ENCODE assay signal across 12 cellular contexts in genomic region chr13:110942248-110942981, GRCh38. TPM values are rescaled to one million over a fixed set of nuclear protein-coding genes. Genes with fewer than 3 reads are reported as not detected.
DNase-seq lines count a peak whose midpoint lies in the region; ATAC-seq, FAIRE-seq and TF ChIP-seq lines count a peak whose summit lies in the region.
"Had no signal": no experiment of that assay in that cellular context is flagged by ENCODE, and none has a peak within 500 bp of the region (broad histone marks: within the 10 kb centered on the region; RNA-seq: fewer than 3 reads in every experiment).

No MANE protein-coding gene starts in this region.

- peaks cover 8% of the 10 kb centered on the region; the same call in 1 of the 3 replicates for H3K9me3 Mint-ChIP-seq in GM23338

- peaks cover 6% of the 10 kb centered on the region; the same call in 2 of the 3 replicates for H3K4me1 Mint-ChIP-seq in GM23338

- H3K4me3 ChIP-seq in GM23338 (no peak overlapping the region), osteoblast (ENCODE audit: insufficient read depth, low read length) (no peak overlapping the region), hepatocyte (no peak overlapping the region), stomach (no peak overlapping the region)

- H3K4me3 Mint-ChIP-seq in GM23338: no peak overlapping the region

- no peak overlapping the region for H3K27ac ChIP-seq in GM23338 (ENCODE audit: low read depth)
- H3K27ac ChIP-seq in osteoblast (ENCODE audit: low read depth, low read length): no peak overlapping the region
- no peak overlapping the region for H3K27ac ChIP-seq in hepatocyte
- H3K27ac ChIP-seq in stomach: no peak overlapping the region

- H3F3A ChIP-seq in GM23338 (replicated peaks; ENCODE audit: low read depth): no peaks in the 10 kb centered on the region

- no peak for TF ChIP-seq EP300 in stomach (IDR thresholded peaks at IDR 0.05)

- H3K27ac Mint-ChIP-seq in GM23338: no peak overlapping the region

- peak; percentile 78 for FAIRE-seq in RCC 7860 (lab: Jason Lieb, UNC)
- FAIRE-seq: GM12892, TTC549 had no signal

- TF ChIP-seq POLR2A in stomach (IDR thresholded peaks at IDR 0.05): no peak

- peaks cover 2% of the 10 kb centered on the region; the same call in 1 of the 3 replicates for H3K36me3 Mint-ChIP-seq in GM23338 (ENCODE audit: low read depth)

- peak overlapping the region; percentile 10; the same call in 1 of the 2 replicates for H2AFZ ChIP-seq in GM23338
- H2AFZ ChIP-seq in osteoblast (ENCODE audit: low read length): no peak overlapping the region
- no peak overlapping the region for H2AFZ ChIP-seq in hepatocyte

- 60% methylated on average over 4 of the region's 4 CpGs for WGBS in hepatocyte (ENCODE audit: low lambda C conversion rate, missing lambda C conversion rate)
- WGBS in stomach, 5 donors: 49 to 72% (median 61%) methylated on average over 4 of the region's 4 CpGs

- H3K9me3 ChIP-seq in osteoblast (ENCODE audit: low read depth, low read length) (no peaks in the 10 kb centered on the region), hepatocyte (ENCODE audit: low read depth) (no peaks in the 10 kb centered on the region), stomach (no peaks in the 10 kb centered on the region)

- H3K27me3 Mint-ChIP-seq in GM23338 (ENCODE audit: insufficient read depth, low read depth, poor library complexity): peaks cover 6% of the 10 kb centered on the region

- H3K79me2 ChIP-seq in GM23338 (replicated peaks; ENCODE audit: insufficient read depth) (no peaks in the 10 kb centered on the region), osteoblast (ENCODE audit: insufficient read depth, low read length) (no peaks in the 10 kb centered on the region), hepatocyte (no peaks in the 10 kb centered on the region)

- no peaks in the 10 kb centered on the region for H3K36me3 ChIP-seq in GM23338 (ENCODE audit: insufficient read depth)
- H3K36me3 ChIP-seq in osteoblast (ENCODE audit: insufficient read depth, low read length): no peaks in the 10 kb centered on the region
- no peaks in the 10 kb centered on the region for H3K36me3 ChIP-seq in hepatocyte (replicated peaks; ENCODE audit: insufficient read depth, low read depth)
- H3K36me3 ChIP-seq in stomach: no peaks in the 10 kb centered on the region

- TF ChIP-seq CTCF in GM23338 (conservative IDR thresholded peaks at IDR 0.05; ENCODE audit: low read depth in 2 of 2) (no peak), osteoblast (IDR thresholded peaks at IDR 0.05; ENCODE audit: extremely low read depth, low read depth, low read length) (no peak), hepatocyte (IDR thresholded peaks at IDR 0.05; ENCODE audit: poor library complexity) (no peak), stomach (IDR thresholded peaks at IDR 0.05) (no peak)

- ATAC-seq in GM18858 (IDR thresholded peaks at IDR 0.05; ENCODE audit: unreplicated experiment) (peak; percentile 71), GM23338 (no peak)

- DNase-seq in GM23338 (ENCODE audit: low spot score): no peak
- DNase-seq in RCC 7860 (ENCODE audit: low spot score): peak; percentile 80
- DNase-seq in osteoblast (ENCODE audit: insufficient read length, low spot score, missing footprints): peak; percentile 45
- no peak for DNase-seq in NCI-H1105 (lab: John Stamatoyannopoulos, UW)
- no peak for DNase-seq in hepatocyte (ENCODE audit: low spot score)
- no peak for DNase-seq in NCI-H524 (lab: John Stamatoyannopoulos, UW)
- DNase-seq in stomach: no peak
- DNase-seq: effector CD4-positive, alpha-beta T cell; NCI-H2029 treated with DMSO at 0.1 percent for 48 hours had no signal

- no peak overlapping the region for H3K4me2 ChIP-seq in GM23338
- no peak overlapping the region for H3K4me2 ChIP-seq in osteoblast (ENCODE audit: insufficient read depth, low read length)
- H3K4me2 ChIP-seq in hepatocyte: no peak overlapping the region

- peaks cover 21% of the 10 kb centered on the region for H3K9me2 ChIP-seq in GM23338 (ENCODE audit: insufficient read depth)
- no peaks in the 10 kb centered on the region for H3K9me2 ChIP-seq in hepatocyte (replicated peaks; ENCODE audit: insufficient read depth)

- H3K4me1 ChIP-seq in GM23338 (ENCODE audit: insufficient read depth) (no peaks in the 10 kb centered on the region), osteoblast (ENCODE audit: insufficient read depth, low read length) (peaks cover 8% of the 10 kb centered on the region), hepatocyte (ENCODE audit: insufficient read depth) (no peaks in the 10 kb centered on the region), stomach (no peaks in the 10 kb centered on the region)

- intact Hi-C loops in stomach (cut with DNase I; ENCODE audit: low total_unique reads): no loop called here

- no peaks in the 10 kb centered on the region for H3K27me3 ChIP-seq in GM23338 (ENCODE audit: insufficient read depth)
- H3K27me3 ChIP-seq in osteoblast (ENCODE audit: insufficient read depth, low read length): no peaks in the 10 kb centered on the region
- no peaks in the 10 kb centered on the region for H3K27me3 ChIP-seq in hepatocyte
- no peaks in the 10 kb centered on the region for H3K27me3 ChIP-seq in stomach

- H4K20me1 ChIP-seq in GM23338 (replicated peaks; ENCODE audit: insufficient read depth): no peaks in the 10 kb centered on the region
- no peaks in the 10 kb centered on the region for H4K20me1 ChIP-seq in osteoblast (ENCODE audit: insufficient read depth, low read length)
- no peaks in the 10 kb centered on the region for H4K20me1 ChIP-seq in hepatocyte (ENCODE audit: insufficient read depth, poor library complexity, severe bottlenecking)

TF ChIP-seq in GM23338, 12 proteins besides CTCF, POLR2A, EP300 and RAD21:
- TF ChIP-seq ETS1 (IDR thresholded peaks at IDR 0.05) (no peak), STAT1 (IDR thresholded peaks at IDR 0.05; ENCODE audit: unreplicated experiment) (no peak), ZNF331 (CRISPR knock-in tag; IDR thresholded peaks at IDR 0.05; ENCODE audit: low read depth) (no peak), REST (IDR thresholded peaks at IDR 0.05; ENCODE audit: unreplicated experiment) (no peak), EZH2phosphoT487 (IDR thresholded peaks at IDR 0.05; ENCODE audit: unreplicated experiment) (no peak), JUNB (IDR thresholded peaks at IDR 0.05; ENCODE audit: unreplicated experiment) (no peak), POLR2AphosphoS5 (IDR thresholded peaks at IDR 0.05; ENCODE audit: low read depth) (no peak)

RNA-seq across cellular contexts. Expression of gene ANKRD10, which starts 27.5 kb away (rescaled TPM):
- 224 and 250 TPM in 2 replicates for total RNA-seq in GM23338 (2014; rRNA removed; shearing (Covaris generic))
- 210 and 277 TPM in 2 replicates for polyA plus RNA-seq in GM23338 (2016; fragmentation: Nextera tagmentation; extraction: Ambion mirVana)
- 128 and 156 TPM in 2 replicates for total RNA-seq in osteoblast
- total RNA-seq in hepatocyte: 135 and 143 TPM in 2 replicates
- polyA plus RNA-seq in hepatocyte: 104 and 135 TPM in 2 replicates
- total RNA-seq in stomach: 100 to 1,000 TPM; 122 to 246 (median 170) TPM
- polyA plus RNA-seq in stomach: 10 to 100 TPM; 37.4 to 75.4 (median 48.7) TPM

Comparison
In these comparisons a context has a peak if more than half of its experiments do, and no peak if none do; other contexts are left out.
1. DNase-seq: peak in RCC 7860 (single experiment) and osteoblast (single experiment); none in GM23338 (single experiment), NCI-H1105 (single experiment), hepatocyte (single experiment), NCI-H524 (0 of 2) and stomach (single experiment).